8 cellular contexts compared by ENCODE assay signal in the genomic region with DNA sequence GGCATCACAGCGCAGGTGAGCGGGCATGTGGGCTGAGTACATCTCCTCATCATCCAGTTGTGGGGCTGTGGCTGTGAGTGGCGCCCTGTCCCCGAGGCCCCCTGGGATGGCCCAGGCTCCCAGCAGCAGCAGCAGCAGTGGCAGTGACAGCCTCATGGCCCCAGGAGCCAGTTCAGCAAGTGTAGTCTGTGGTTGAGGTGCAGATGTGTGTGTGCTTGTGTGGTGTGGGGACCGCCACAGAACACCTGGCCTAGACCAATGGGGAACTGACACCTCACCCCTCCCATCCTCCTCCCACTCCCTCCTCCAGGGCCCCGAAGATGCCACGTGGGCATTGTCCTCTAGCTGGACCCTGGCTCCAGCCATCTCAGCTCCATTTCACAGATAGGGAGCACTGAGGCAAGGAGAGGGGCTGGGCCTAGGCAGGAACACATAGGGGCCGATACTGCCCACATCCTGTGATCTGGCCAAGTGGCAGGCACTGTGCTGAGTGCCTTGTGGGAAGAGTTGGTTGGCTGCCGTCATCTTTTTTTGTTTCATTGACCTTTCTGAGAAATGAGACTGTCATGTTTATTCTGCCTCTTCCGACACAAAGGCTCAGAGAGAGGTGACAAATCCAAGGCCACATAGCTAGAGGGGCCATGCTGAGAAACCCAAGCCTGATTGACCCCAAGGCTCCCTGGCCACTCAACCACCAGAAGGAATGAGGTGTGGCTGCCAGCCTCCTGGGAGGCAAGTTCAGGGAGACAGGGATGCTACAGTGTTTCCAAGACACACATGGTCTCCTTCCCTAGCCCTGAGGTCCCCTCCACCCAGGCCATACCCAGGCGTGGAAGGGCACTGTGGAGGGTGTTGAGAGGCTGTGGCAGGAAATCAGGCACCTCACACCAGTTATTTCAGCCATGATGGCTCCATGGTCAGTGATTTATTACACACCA. TPM values are rescaled to one million over a fixed set of nuclear protein-coding genes. Genes with fewer than 3 reads are reported as not detected.
DNase-seq lines count a peak whose midpoint lies in the region; ATAC-seq and TF ChIP-seq lines count a peak whose summit lies in the region.

A gene with protein sequence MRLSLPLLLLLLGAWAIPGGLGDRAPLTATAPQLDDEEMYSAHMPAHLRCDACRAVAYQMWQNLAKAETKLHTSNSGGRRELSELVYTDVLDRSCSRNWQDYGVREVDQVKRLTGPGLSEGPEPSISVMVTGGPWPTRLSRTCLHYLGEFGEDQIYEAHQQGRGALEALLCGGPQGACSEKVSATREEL (minus strand): TSS at position 213 of the 938 bp plus-strand sequence. CDS start 57 bp downstream, at position 156.

- H3K9ac ChIP-seq in Karpas-422 (ENCODE audit: low read length) = peak within 1 kb of the TSS; percentile 88

- peak within 1 kb of the TSS; percentile 71 for H3K4me2 ChIP-seq in Karpas-422 (ENCODE audit: low read depth, low read length, poor library complexity, severe bottlenecking)

- no peaks in the 10 kb centered on the region for H3K27me3 ChIP-seq in Karpas-422 (ENCODE audit: low read length)

- peaks cover 71% of the 10 kb centered on the region for H3K4me1 ChIP-seq in Karpas-422 (ENCODE audit: low read length)

- ATAC-seq in GM21529 (IDR thresholded peaks at IDR 0.05; ENCODE audit: unreplicated experiment) = peak; percentile 43

- H2AFZ ChIP-seq in Karpas-422 (ENCODE audit: low read length) = no peak within 1 kb of the TSS

- peaks cover 22% of the 10 kb centered on the region; the same call in 1 of the 2 replicates for H3K79me2 ChIP-seq in Karpas-422 (ENCODE audit: low read length)

- no peaks in the 10 kb centered on the region for H3K36me3 ChIP-seq in Karpas-422 (ENCODE audit: insufficient read depth, low read length)

- no peaks in the 10 kb centered on the region for H3K9me3 ChIP-seq in Karpas-422 (ENCODE audit: low read length)

- DNase-seq in Karpas-422 = peak; percentile 85
- DNase-seq in activated gamma-delta T cell (lab: John Stamatoyannopoulos, UW) = peak; percentile 32
- peak; percentile 38 to 46 for DNase-seq in stimulated activated CD4-positive, alpha-beta T cell treated with anti-CD3 and anti-CD28 coated beads, Interleukin-4, amount 100 ng/mL, for 48 hours (ENCODE audit: low read depth in 2 of 2)
- DNase-seq in nucleus accumbens (lab: John Stamatoyannopoulos, UW) = no peak
- DNase-seq in iPS-NIHi7 (ENCODE audit: extremely low spot score) = no peak
- DNase-seq in GDM1 (lab: John Stamatoyannopoulos, UW) = no peak

- peak within 1 kb of the TSS; percentile 78 for H3K27ac ChIP-seq in Karpas-422 (ENCODE audit: low read length)

- H3K9me2 ChIP-seq in Karpas-422 (replicated peaks; ENCODE audit: insufficient read depth, low read length) = no peaks in the 10 kb centered on the region

- H3K4me3 ChIP-seq in GM12875 (ENCODE audit: low read depth, low read length) (peak within 1 kb of the TSS; percentile 84), Karpas-422 (ENCODE audit: low read length) (peak within 1 kb of the TSS; percentile 85)

- H4K20me1 ChIP-seq in Karpas-422 (ENCODE audit: insufficient read depth, low read depth, low read length) = no peaks in the 10 kb centered on the region

- TF ChIP-seq CTCF in GM12875 (IDR thresholded peaks at IDR 0.05; ENCODE audit: borderline replicate concordance, insufficient read depth, low read depth, low read length) = no peak

RNA-seq across cellular contexts. Expression of the gene that starts here (rescaled TPM):
- 28.8 and 31.0 TPM in 2 replicates for total RNA-seq in Karpas-422 (2014; rRNA removed; shearing (Covaris generic); ENCODE audit: low replicate concordance)

Comparison
In these comparisons a context has a peak if more than half of its experiments do, and no peak if none do; other contexts are left out.
1. DNase-seq: peak in Karpas-422 (single experiment), activated gamma-delta T cell (single experiment) and stimulated activated CD4-positive, alpha-beta T cell treated with anti-CD3 and anti-CD28 coated beads, Interleukin-4, amount 100 ng/mL, for 48 hours (2 of 2); none in nucleus accumbens (0 of 56), iPS-NIHi7 (single experiment) and GDM1 (single experiment).